In the genomic region with DNA sequence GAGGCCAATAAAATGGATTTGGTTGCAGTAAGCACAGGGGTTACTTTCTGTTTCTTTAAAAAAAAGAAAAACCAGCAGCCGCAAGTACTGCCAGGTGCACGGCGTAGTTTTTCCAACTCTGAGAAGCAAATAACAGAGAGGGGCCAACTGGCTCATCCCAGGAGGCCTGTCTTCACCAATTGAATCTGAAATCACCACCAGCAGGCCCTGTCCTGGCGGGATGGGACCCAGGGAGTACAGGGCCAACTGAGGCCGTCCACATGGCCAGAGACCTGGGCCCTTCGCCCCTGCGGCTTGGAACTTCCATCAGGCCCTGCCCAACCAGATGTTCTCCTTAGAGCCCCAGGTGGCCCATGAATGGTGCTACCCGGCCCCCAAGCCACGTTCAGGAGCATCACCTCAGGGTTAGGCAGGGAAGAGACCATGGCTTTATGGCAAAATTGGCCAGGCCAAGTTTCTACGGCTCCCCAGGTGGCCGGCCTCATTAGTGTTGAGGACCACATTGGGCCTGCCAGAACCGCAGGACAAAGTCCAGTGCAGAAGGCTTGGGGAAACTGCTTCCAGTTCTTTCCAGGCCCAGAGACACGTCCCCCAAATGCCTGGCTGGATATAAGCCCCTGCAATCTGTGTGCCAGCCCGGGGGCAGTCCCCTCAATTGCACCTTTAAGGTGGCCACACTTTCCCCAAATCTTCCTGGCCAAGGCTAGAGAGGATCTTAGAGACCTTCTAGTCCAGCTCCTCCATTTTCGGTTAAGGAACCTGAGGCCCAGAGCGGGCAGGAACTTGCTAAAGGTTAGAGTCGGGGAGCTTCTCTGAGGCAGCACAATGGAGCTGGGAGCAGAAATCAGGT, we compare ENCODE assay signal across 22 cellular contexts.
"Had no signal": no experiment of that assay in that cellular context is flagged by ENCODE, and none has a peak within 500 bp of the region (broad histone marks: within the 10 kb centered on the region; RNA-seq: fewer than 3 reads in every experiment).

No MANE protein-coding gene starts in this region.

- H3K4me1 Mint-ChIP-seq: activated naive CD4-positive, alpha-beta T cell treated with anti-CD3 and anti-CD28 coated beads, Interleukin-2, amount 10 ng/mL, durations not matched to agents 7 days and 5 days; stimulated activated effector memory CD8-positive, alpha-beta T cell treated with anti-CD3 and anti-CD28 coated beads, Interleukin-12 subunit alpha, Interleukin-12 subunit beta, amount 100 ng/mL, for 72 hours; stimulated activated naive CD8-positive, alpha-beta T cell treated with anti-CD3 and anti-CD28 coated beads, Interleukin-15, amount 100 ng/mL, for 72 hours had no signal

- H3K27ac Mint-ChIP-seq: activated naive CD4-positive, alpha-beta T cell treated with anti-CD3 and anti-CD28 coated beads, Interleukin-2, amount 10 ng/mL, durations not matched to agents 7 days and 5 days; activated naive CD8-positive, alpha-beta T cell treated with anti-CD3 and anti-CD28 coated beads, Interleukin-2, amount 10 ng/mL, durations not matched to agents 7 days and 5 days; activated T-cell treated with anti-CD3 and anti-CD28 coated beads, Interleukin-2, amount 50 U/mL, for 24 hours; stimulated activated effector memory CD8-positive, alpha-beta T cell treated with anti-CD3 and anti-CD28 coated beads, Interleukin-12 subunit alpha, Interleukin-12 subunit beta, amount 100 ng/mL, for 72 hours had no signal

- H3K9me3 ChIP-seq: pancreas, psoas muscle, spleen, upper lobe of left lung had no signal

- DNase-seq: activated CD4-positive, alpha-beta T cell treated with anti-CD3 and anti-CD28 coated beads for 4 hours; activated CD4-positive, alpha-beta T cell treated with anti-CD3 and anti-CD28 coated beads, Interleukin-2, amount 50 U/mL, for 4 hours; activated CD4-positive, CD25-positive, alpha-beta regulatory T cell; activated CD8-positive, alpha-beta memory T cell treated with anti-CD3 and anti-CD28 coated beads, Interleukin-2, amount 50 U/mL, for 48 hours; activated gamma-delta T cell; activated naive CD4-positive, alpha-beta T cell treated with anti-CD3 and anti-CD28 coated beads, Interleukin-2, amount 10 ng/mL, durations not matched to agents 7 days and 5 days; activated naive CD8-positive, alpha-beta T cell treated with anti-CD3 and anti-CD28 coated beads, Interleukin-2, amount 10 ng/mL, durations not matched to agents 7 days and 5 days; activated T-cell treated with anti-CD3 and anti-CD28 coated beads, Interleukin-2, amount 50 U/mL, for 24 hours; brain microvascular endothelial cell; caudate nucleus; foreskin melanocyte; mammary epithelial cell; pancreas; psoas muscle; spleen; stimulated activated CD4-positive, alpha-beta T cell treated with anti-CD3 and anti-CD28 coated beads, Interleukin-4, amount 100 ng/mL, for 1 hour; stimulated activated naive CD8-positive, alpha-beta T cell treated with anti-CD3 and anti-CD28 coated beads, Interleukin-15, amount 100 ng/mL, for 72 hours; substantia nigra; upper lobe of left lung had no signal

- H3K4me3 Mint-ChIP-seq: activated naive CD4-positive, alpha-beta T cell treated with anti-CD3 and anti-CD28 coated beads, Interleukin-2, amount 10 ng/mL, durations not matched to agents 7 days and 5 days; activated naive CD8-positive, alpha-beta T cell treated with anti-CD3 and anti-CD28 coated beads, Interleukin-2, amount 10 ng/mL, durations not matched to agents 7 days and 5 days; activated T-cell treated with anti-CD3 and anti-CD28 coated beads, Interleukin-2, amount 50 U/mL, for 24 hours; nephron; stimulated activated effector memory CD8-positive, alpha-beta T cell treated with anti-CD3 and anti-CD28 coated beads, Interleukin-12 subunit alpha, Interleukin-12 subunit beta, amount 100 ng/mL, for 72 hours; stimulated activated naive CD8-positive, alpha-beta T cell treated with anti-CD3 and anti-CD28 coated beads, Interleukin-15, amount 100 ng/mL, for 72 hours had no signal

- H3K4me1 ChIP-seq: upper lobe of left lung had no signal

- H3K36me3 Mint-ChIP-seq: activated naive CD4-positive, alpha-beta T cell treated with anti-CD3 and anti-CD28 coated beads, Interleukin-2, amount 10 ng/mL, durations not matched to agents 7 days and 5 days; stimulated activated effector memory CD8-positive, alpha-beta T cell treated with anti-CD3 and anti-CD28 coated beads, Interleukin-12 subunit alpha, Interleukin-12 subunit beta, amount 100 ng/mL, for 72 hours had no signal

- H3K36me3 ChIP-seq: brain microvascular endothelial cell, pancreas, spleen, upper lobe of left lung had no signal

- ATAC-seq: esophagus mucosa; pancreas; psoas muscle; stimulated activated effector memory CD8-positive, alpha-beta T cell treated with anti-CD3 and anti-CD28 coated beads, Interleukin-12 subunit alpha, Interleukin-12 subunit beta, amount 100 ng/mL, for 72 hours; stimulated activated naive CD8-positive, alpha-beta T cell treated with anti-CD3 and anti-CD28 coated beads, Interleukin-15, amount 100 ng/mL, for 72 hours had no signal

- H3K27me3 Mint-ChIP-seq: activated naive CD4-positive, alpha-beta T cell treated with anti-CD3 and anti-CD28 coated beads, Interleukin-2, amount 10 ng/mL, durations not matched to agents 7 days and 5 days; activated naive CD8-positive, alpha-beta T cell treated with anti-CD3 and anti-CD28 coated beads, Interleukin-2, amount 10 ng/mL, durations not matched to agents 7 days and 5 days; activated T-cell treated with anti-CD3 and anti-CD28 coated beads, Interleukin-2, amount 50 U/mL, for 24 hours; stimulated activated naive CD8-positive, alpha-beta T cell treated with anti-CD3 and anti-CD28 coated beads, Interleukin-15, amount 100 ng/mL, for 72 hours had no signal

- H3K9me3 Mint-ChIP-seq: activated naive CD4-positive, alpha-beta T cell treated with anti-CD3 and anti-CD28 coated beads, Interleukin-2, amount 10 ng/mL, durations not matched to agents 7 days and 5 days; activated naive CD8-positive, alpha-beta T cell treated with anti-CD3 and anti-CD28 coated beads, Interleukin-2, amount 10 ng/mL, durations not matched to agents 7 days and 5 days; activated T-cell treated with anti-CD3 and anti-CD28 coated beads, Interleukin-2, amount 50 U/mL, for 24 hours; stimulated activated effector memory CD8-positive, alpha-beta T cell treated with anti-CD3 and anti-CD28 coated beads, Interleukin-12 subunit alpha, Interleukin-12 subunit beta, amount 100 ng/mL, for 72 hours; stimulated activated naive CD8-positive, alpha-beta T cell treated with anti-CD3 and anti-CD28 coated beads, Interleukin-15, amount 100 ng/mL, for 72 hours had no signal

- H3K27me3 ChIP-seq: brain microvascular endothelial cell, pancreas, spleen, upper lobe of left lung had no signal

- H3K27ac ChIP-seq: brain microvascular endothelial cell, pancreas, psoas muscle, spleen, upper lobe of left lung had no signal

- H3K4me3 ChIP-seq: pancreas, psoas muscle, spleen, upper lobe of left lung had no signal
